20 cellular contexts compared by ENCODE assay signal in the genomic region with DNA sequence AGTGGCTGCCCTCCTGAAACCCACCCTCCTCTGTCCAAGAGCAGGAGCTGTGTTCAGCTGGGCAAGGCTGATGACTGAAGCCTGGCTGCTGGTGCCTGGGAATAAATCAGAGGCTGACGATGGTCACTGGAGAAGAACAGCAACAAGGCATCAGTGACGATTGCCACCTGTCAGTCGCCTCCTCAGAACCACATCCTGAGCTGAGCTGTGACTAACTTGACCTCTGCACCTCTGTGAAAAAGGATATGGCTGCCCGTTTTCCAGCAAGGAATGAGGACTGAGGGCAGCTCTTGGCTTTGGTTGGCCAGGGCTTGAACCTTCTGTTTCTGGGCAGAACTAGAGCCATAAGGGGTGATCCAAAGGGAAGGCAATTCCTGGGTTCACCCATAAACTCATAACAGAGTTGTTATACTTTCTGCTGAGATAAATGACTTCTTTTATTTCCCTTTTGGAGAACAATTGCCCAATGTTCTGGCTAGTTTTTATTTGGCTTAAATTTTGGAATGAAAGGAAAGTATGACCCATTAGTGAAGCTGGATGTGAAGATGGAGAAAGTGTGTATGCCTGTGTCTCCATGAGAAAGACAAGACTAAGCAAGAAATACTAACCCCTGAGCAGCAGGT. TPM values are rescaled to one million over a fixed set of nuclear protein-coding genes. Genes with fewer than 3 reads are reported as not detected.
DNase-seq lines count a peak whose midpoint lies in the region; ATAC-seq and TF ChIP-seq lines count a peak whose summit lies in the region.
"Had no signal": no experiment of that assay in that cellular context is flagged by ENCODE, and none has a peak within 500 bp of the region (broad histone marks: within the 10 kb centered on the region; RNA-seq: fewer than 3 reads in every experiment).

No MANE protein-coding gene starts in this region.

- H3K9me3 ChIP-seq in breast epithelium: no peaks in the 10 kb centered on the region
- H3K9me3 ChIP-seq in mammary epithelial cell (replicated peaks; ENCODE audit: insufficient read depth, low read length): no peaks in the 10 kb centered on the region
- no peaks in the 10 kb centered on the region for H3K9me3 ChIP-seq in vagina

- no peak for TF ChIP-seq CTCF in breast epithelium (IDR thresholded peaks at IDR 0.05)
- TF ChIP-seq CTCF in mammary epithelial cell (conservative IDR thresholded peaks at IDR 0.05 in 1 of 2, IDR thresholded peaks at IDR 0.05 in 1 of 2; ENCODE audit: extremely low read depth in 1 of 2, insufficient read depth in 1 of 2, low read depth in 1 of 2, low read length in 2 of 2): no peak
- no peak for TF ChIP-seq CTCF in fibroblast of pulmonary artery (IDR thresholded peaks at IDR 0.05; ENCODE audit: low read length, missing control alignments)
- TF ChIP-seq CTCF in nephron progenitor cell (IDR thresholded peaks at IDR 0.05): no peak
- no peak for TF ChIP-seq CTCF in vagina (IDR thresholded peaks at IDR 0.05)

- peaks cover 0 to 7% of the 10 kb centered on the region in 2 donors for H3K4me1 ChIP-seq in breast epithelium
- no peaks in the 10 kb centered on the region for H3K4me1 ChIP-seq in mammary epithelial cell (ENCODE audit: insufficient read depth, low read length)
- no peaks in the 10 kb centered on the region for H3K4me1 ChIP-seq in vagina

- H3K27ac ChIP-seq in breast epithelium (peak overlapping the region; percentile 68 to 75), mammary epithelial cell (ENCODE audit: insufficient read depth, low read depth, low read length) (no peak overlapping the region), vagina (peak overlapping the region; percentile 16)

- WGBS in mammary epithelial cell (ENCODE audit: low coverage, missing lambda C conversion rate): 56% methylated on average over 3 of the region's 4 CpGs

- peaks cover 16% of the 10 kb centered on the region for H3K4me1 Mint-ChIP-seq in nephron progenitor cell
- H3K4me1 Mint-ChIP-seq: endodermal cell, GM23338 had no signal

- in situ Hi-C loops in mammary epithelial cell (cut with MboI; ENCODE audit: low sequenced_read_pairs in 2 of 2): loop anchor here (10.0 to 25.0 kb wide), 4 partner anchors 205 to 712 kb away; no protein-coding TSS in a partner anchor

- dilution Hi-C loops in mammary epithelial cell (cut with HindIII; ENCODE audit: low sequenced_read_pairs): loop anchor here (5.0 to 25.0 kb wide), 4 partner anchors 35 to 705 kb away; no protein-coding TSS in a partner anchor

- peaks cover 11% of the 10 kb centered on the region for H3K9me3 Mint-ChIP-seq in nephron progenitor cell
- H3K9me3 Mint-ChIP-seq: neural crest cell; T-helper 1 cell treated with Interleukin-12 subunit alpha and Interleukin-12 subunit beta and Interleukin-4 antibody, amounts not matched to agents 30 μg/mL and 1 μg/mL, for 36 hours had no signal

- no peak overlapping the region for H3K4me3 Mint-ChIP-seq in nephron progenitor cell
- H3K4me3 Mint-ChIP-seq: endodermal cell; GM23338; neural crest cell; T-helper 1 cell treated with Interleukin-12 subunit alpha and Interleukin-12 subunit beta and Interleukin-4 antibody, amounts not matched to agents 30 μg/mL and 1 μg/mL, for 36 hours had no signal

- no peaks in the 10 kb centered on the region for H3K27me3 ChIP-seq in breast epithelium
- H3K27me3 ChIP-seq in mammary epithelial cell (ENCODE audit: insufficient read depth, low read length): no peaks in the 10 kb centered on the region
- H3K27me3 ChIP-seq in vagina: no peaks in the 10 kb centered on the region

- H3K4me2 ChIP-seq in mammary epithelial cell (ENCODE audit: insufficient read depth, low read depth, low read length): no peak overlapping the region
- H3K4me2 ChIP-seq: GM23338 had no signal

- H3K9ac ChIP-seq in mammary epithelial cell (ENCODE audit: insufficient read depth, low read length): no peak overlapping the region

- peak overlapping the region; percentile 18 for H3K27ac Mint-ChIP-seq in nephron progenitor cell
- H3K27ac Mint-ChIP-seq: endodermal cell; GM23338; T-helper 1 cell treated with Interleukin-12 subunit alpha and Interleukin-12 subunit beta and Interleukin-4 antibody, amounts not matched to agents 30 μg/mL and 1 μg/mL, for 36 hours had no signal

- H3K27me3 Mint-ChIP-seq in nephron progenitor cell (ENCODE audit: low read depth, poor library complexity): peaks cover 19% of the 10 kb centered on the region

- intact Hi-C loops in breast epithelium (cut with DNase I; ENCODE audit: low total_unique reads) (no loop called here), mammary epithelial cell (cut with micrococcal nuclease) (no loop called here), vagina (cut with DNase I) (no loop called here)

- H4K20me1 ChIP-seq in mammary epithelial cell (ENCODE audit: insufficient read depth, low read length): no peaks in the 10 kb centered on the region

- CTCF ChIA-PET in mammary epithelial cell (lab: Charles Lee; ENCODE audit: low non-redundant PET): no interaction called here

- TF ChIP-seq POLR2A in breast epithelium (IDR thresholded peaks at IDR 0.05) (no peak), vagina (IDR thresholded peaks at IDR 0.05) (no peak)

- no peak for ATAC-seq in GM21360 (IDR thresholded peaks at IDR 0.05; ENCODE audit: unreplicated experiment)
- ATAC-seq: GM23338 had no signal

- no peaks in the 10 kb centered on the region for H3K36me3 Mint-ChIP-seq in nephron progenitor cell (ENCODE audit: low read depth)

- H2AFZ ChIP-seq in mammary epithelial cell (ENCODE audit: low read depth, low read length): no peak overlapping the region
- H2AFZ ChIP-seq: GM23338 had no signal

- no peaks in the 10 kb centered on the region for H3K79me2 ChIP-seq in mammary epithelial cell (ENCODE audit: insufficient read depth, low read length)

- H3K36me3 ChIP-seq in breast epithelium: no peaks in the 10 kb centered on the region
- H3K36me3 ChIP-seq in mammary epithelial cell (ENCODE audit: insufficient read depth, low read length): no peaks in the 10 kb centered on the region
- H3K36me3 ChIP-seq in vagina: no peaks in the 10 kb centered on the region

- no TSS peak for BruUV-seq in mammary epithelial cell (replicated peaks; lab: Mats Ljungman, UMichigan)

- DNase-seq in breast epithelium (ENCODE audit: low spot score in 2 of 2) (no peak), mammary epithelial cell (no peak), fibroblast of pulmonary artery (ENCODE audit: low read depth) (peak; percentile 23), nephron progenitor cell (no peak), vagina (ENCODE audit: extremely low spot score in 2 of 2) (peak in 1 of 2 donors; percentile 91), NCI-H2196 (lab: John Stamatoyannopoulos, UW; ENCODE audit: unreplicated experiment) (no peak), NCI-H2196 treated with DMSO at 0.1 percent for 48 hours (lab: John Stamatoyannopoulos, UW; ENCODE audit: unreplicated experiment) (no peak)
- DNase-seq: activated CD4-positive, alpha-beta T cell treated with anti-CD3 and anti-CD28 coated beads for 1 hour; activated naive CD4-positive, alpha-beta T cell; Calu3; endodermal cell; glutamatergic neuron; Kasumi-1; kidney glomerular epithelial cell; NCI-H1930; NCI-H69 had no signal

- H3K4me3 ChIP-seq in breast epithelium: no peak overlapping the region
- H3K4me3 ChIP-seq in mammary epithelial cell (replicated peaks in 1 of 3; ENCODE audit: insufficient read depth in 1 of 3, low read depth in 2 of 3, low read length in 3 of 3): no peak overlapping the region
- no peak overlapping the region for H3K4me3 ChIP-seq in fibroblast of pulmonary artery (replicated peaks; ENCODE audit: low read depth, low read length)
- H3K4me3 ChIP-seq in vagina: no peak overlapping the region
- H3K4me3 ChIP-seq: GM23338 had no signal

RNA-seq across cellular contexts. Expression of a gene that starts 40.1 kb away (rescaled TPM):
- total RNA-seq in breast epithelium: 1 to 10 TPM in 2 of 3 donors, under 1 TPM in 1; 0.96 to 2.3 (median 1.5) TPM
- 10 to 100 TPM in 1 of 2 donors, 1 to 10 TPM in 1; 5.7 to 27.9 TPM for total RNA-seq in mammary epithelial cell
- polyA plus RNA-seq in mammary epithelial cell: 35.4 TPM
- 68.5 TPM for polyA minus RNA-seq in mammary epithelial cell
- total RNA-seq in vagina: 3.7 TPM

RNA-seq across cellular contexts. Expression of a gene that starts 40.1 kb away (rescaled TPM):
- total RNA-seq in breast epithelium: 10 to 100 TPM; 33.3 to 44.6 (median 36.1) TPM
- total RNA-seq in mammary epithelial cell: 10 to 100 TPM; 25.5 to 45.8 TPM
- 14.5 TPM for polyA plus RNA-seq in mammary epithelial cell
- polyA minus RNA-seq in mammary epithelial cell: 19.9 TPM
- total RNA-seq in vagina: 47.4 TPM
